21 cellular contexts compared by ENCODE assay signal in genomic region chr2:101887328-101887727, GRCh38.
DNase-seq lines count a peak whose midpoint lies in the region; ATAC-seq, FAIRE-seq and TF ChIP-seq lines count a peak whose summit lies in the region.
"Had no signal": no experiment of that assay in that cellular context is flagged by ENCODE, and none has a peak within 500 bp of the region (broad histone marks: within the 10 kb centered on the region; RNA-seq: fewer than 3 reads in every experiment).

No MANE protein-coding gene starts in this region.

- no peak overlapping the region for H2BK120ac ChIP-seq in mesenchymal stem cell (ENCODE audit: low read depth, low read length)

- TF ChIP-seq CTCF in D721Med (IDR thresholded peaks at IDR 0.05; ENCODE audit: insufficient read depth, missing control alignments): no peak

- no peak overlapping the region for H3K4ac ChIP-seq in mesenchymal stem cell (ENCODE audit: low read depth in 1 of 2, low read length in 2 of 2)

- peaks cover 9 to 18% of the 10 kb centered on the region in 2 donors for H3K4me1 Mint-ChIP-seq in stimulated activated naive B cell treated with anti-CD40 and anti-IgM and Interleukin-4, amounts not matched to agents 10 μg/mL and 1 μg/mL and 100 μg/mL, for 72 hours

- no peak overlapping the region for H2BK12ac ChIP-seq in mesenchymal stem cell (ENCODE audit: low read length in 2 of 2)

- H2BK15ac ChIP-seq in mesenchymal stem cell (ENCODE audit: low read depth, poor library complexity, severe bottlenecking): no peak overlapping the region

- H3K4me2 ChIP-seq in GM23248 (ENCODE audit: unreplicated experiment) (no peak overlapping the region), mesenchymal stem cell (ENCODE audit: low read length, poor library complexity, severe bottlenecking) (no peak overlapping the region)
- H3K4me2 ChIP-seq: A549 had no signal

- H2BK5ac ChIP-seq in mesenchymal stem cell (ENCODE audit: low read depth, low read length, poor library complexity, severe bottlenecking): no peak overlapping the region

- H3K4me3 ChIP-seq in GM23248 (no peak overlapping the region), mesenchymal stem cell (ENCODE audit: insufficient read depth in 1 of 2, low read depth in 1 of 2, low read length in 2 of 2) (peak overlapping the region in 1 of 2 experiments; percentile 22)
- H3K4me3 ChIP-seq: A549, HAP-1 had no signal

- H3K79me1 ChIP-seq in mesenchymal stem cell (replicated peaks; ENCODE audit: low read length, poor library complexity, severe bottlenecking): peaks cover 30% of the 10 kb centered on the region

- H3K36me3 ChIP-seq in GM23248 (ENCODE audit: low read depth) (peaks cover 84% of the 10 kb centered on the region), mesenchymal stem cell (ENCODE audit: control insufficient read depth in 1 of 2, insufficient read depth in 2 of 2, low read depth in 1 of 2, low read length in 2 of 2) (peaks cover 34 to 93% of the 10 kb centered on the region in 2 experiments)

- no peak overlapping the region for H3K4me3 Mint-ChIP-seq in stimulated activated naive B cell treated with anti-CD40 and anti-IgM and Interleukin-4, amounts not matched to agents 10 μg/mL and 1 μg/mL and 100 μg/mL, for 72 hours
- H3K4me3 Mint-ChIP-seq: B cell; CD4-positive, CD25-positive, alpha-beta regulatory T cell; IgD-negative memory B cell had no signal

- peaks cover 54 to 69% of the 10 kb centered on the region in 2 donors for H3K36me3 Mint-ChIP-seq in stimulated activated naive B cell treated with anti-CD40 and anti-IgM and Interleukin-4, amounts not matched to agents 10 μg/mL and 1 μg/mL and 100 μg/mL, for 72 hours

- H3K9me2 ChIP-seq in GM23248 (ENCODE audit: insufficient read depth): no peaks in the 10 kb centered on the region

- 97 to 100% methylated on average over 2 of the region's 2 CpGs for WGBS in GM23248 (ENCODE audit: low coverage in 1 of 2, low lambda C conversion rate in 2 of 2, missing lambda C conversion rate in 2 of 2), 2 experiments
- 100% methylated on average over 2 of the region's 2 CpGs for WGBS in mesenchymal stem cell

- H4K20me1 ChIP-seq in GM23248 (ENCODE audit: insufficient read depth): no peaks in the 10 kb centered on the region

- no peak overlapping the region for H3K27ac ChIP-seq in GM23248
- H3K27ac ChIP-seq in mesenchymal stem cell (ENCODE audit: low read length, poor library complexity, severe bottlenecking): no peak overlapping the region
- H3K27ac ChIP-seq: A549 had no signal

- H2AFZ ChIP-seq in GM23248 (no peak overlapping the region), mesenchymal stem cell (ENCODE audit: low read depth, low read length) (no peak overlapping the region)

- H3K27ac Mint-ChIP-seq in stimulated activated naive B cell treated with anti-CD40 and anti-IgM and Interleukin-4, amounts not matched to agents 10 μg/mL and 1 μg/mL and 100 μg/mL, for 72 hours: peak overlapping the region; percentile 10
- H3K27ac Mint-ChIP-seq: B cell, IgD-negative memory B cell had no signal

- no peak overlapping the region for H3K14ac ChIP-seq in mesenchymal stem cell (ENCODE audit: low read length in 2 of 2)

- H3K9me3 Mint-ChIP-seq in stimulated activated naive B cell treated with anti-CD40 and anti-IgM and Interleukin-4, amounts not matched to agents 10 μg/mL and 1 μg/mL and 100 μg/mL, for 72 hours: no peaks in the 10 kb centered on the region
- H3K9me3 Mint-ChIP-seq: CD4-positive, CD25-positive, alpha-beta regulatory T cell; IgD-negative memory B cell had no signal

- no peak for FAIRE-seq in D721Med (lab: Jason Lieb, UNC)
- FAIRE-seq: A549, GM12891 had no signal

- no peak overlapping the region for H2AK5ac ChIP-seq in mesenchymal stem cell (ENCODE audit: low read length, severe bottlenecking)

- DNase-seq in GM23248 (peak; percentile 37), amniotic epithelial cell (ENCODE audit: low read depth) (peak; percentile 24), mesenchymal stem cell (no peak), D721Med (ENCODE audit: insufficient read length, low spot score) (no peak), HT-29 (ENCODE audit: low spot score) (no peak), HUDEP-2 (lab: John Stamatoyannopoulos, UW; ENCODE audit: unreplicated experiment in 76 of 76) (no peak)
- no peak for DNase-seq in stimulated activated naive B cell treated with anti-CD40 and anti-IgM and Interleukin-4, amounts not matched to agents 10 μg/mL and 1 μg/mL and 100 μg/mL, for 72 hours
- DNase-seq: Caco-2; CD4-positive, CD25-positive, alpha-beta regulatory T cell; DND-41; NCI-H1694; NCI-H2081; NCI-H2171; NCI-H524 treated with DMSO at 0.1 percent for 48 hours; NCI-H82 had no signal

- ATAC-seq in stimulated activated naive B cell treated with anti-CD40 and anti-IgM and Interleukin-4, amounts not matched to agents 10 μg/mL and 1 μg/mL and 100 μg/mL, for 72 hours (replicated peaks): no peak
- ATAC-seq: A549, Panc1 had no signal

- H4K91ac ChIP-seq in mesenchymal stem cell (ENCODE audit: low read length): no peak overlapping the region

- no peak overlapping the region for H3K18ac ChIP-seq in mesenchymal stem cell (ENCODE audit: low read depth in 1 of 2, low read length in 2 of 2)

- no peaks in the 10 kb centered on the region for H3K27me3 ChIP-seq in GM23248 (replicated peaks; ENCODE audit: insufficient read depth)
- no peaks in the 10 kb centered on the region for H3K27me3 ChIP-seq in mesenchymal stem cell (ENCODE audit: control insufficient read depth in 1 of 2, insufficient read depth in 1 of 2, low read length in 2 of 2)

- H3K27me3 Mint-ChIP-seq in stimulated activated naive B cell treated with anti-CD40 and anti-IgM and Interleukin-4, amounts not matched to agents 10 μg/mL and 1 μg/mL and 100 μg/mL, for 72 hours: no peaks in the 10 kb centered on the region
- H3K27me3 Mint-ChIP-seq: B cell; CD4-positive, CD25-positive, alpha-beta regulatory T cell; IgD-negative memory B cell had no signal

- peaks cover 69% of the 10 kb centered on the region for H3K79me2 ChIP-seq in GM23248 (ENCODE audit: insufficient read depth)

- in situ Hi-C loops in GM23248 (cut with MboI): loop anchor here (10.0 kb wide), 1 partner anchor 357 kb away; no protein-coding TSS in a partner anchor

- H4K8ac ChIP-seq in mesenchymal stem cell (ENCODE audit: low read length): no peak overlapping the region

- H3K9me3 ChIP-seq in GM23248 (ENCODE audit: low read depth): no peaks in the 10 kb centered on the region
- no peaks in the 10 kb centered on the region for H3K9me3 ChIP-seq in mesenchymal stem cell (ENCODE audit: control insufficient read depth, low read length)
- H3K9me3 ChIP-seq: A549, Caco-2, HAP-1 had no signal

- H3K9ac ChIP-seq in GM23248 (no peak overlapping the region), mesenchymal stem cell (ENCODE audit: low read length) (peak overlapping the region; percentile 44)

- H3K4me1 ChIP-seq in GM23248 (ENCODE audit: insufficient read depth) (peaks cover 7% of the 10 kb centered on the region; the same call in 1 of the 2 replicates), mesenchymal stem cell (ENCODE audit: control insufficient read depth, insufficient read depth, low read depth, low read length) (no peaks in the 10 kb centered on the region)
- H3K4me1 ChIP-seq: A549, Caco-2, HAP-1 had no signal

- no peak overlapping the region for H3K23ac ChIP-seq in mesenchymal stem cell (ENCODE audit: low read length in 2 of 2)

- H3F3A ChIP-seq in GM23248 (ENCODE audit: insufficient read depth): peaks cover 41% of the 10 kb centered on the region

Comparison
In these comparisons a context has a peak if more than half of its experiments do, and no peak if none do; other contexts are left out.
1. DNase-seq: peak in GM23248 (single experiment) and amniotic epithelial cell (single experiment); none in mesenchymal stem cell (single experiment), stimulated activated naive B cell treated with anti-CD40 and anti-IgM and Interleukin-4, amounts not matched to agents 10 μg/mL and 1 μg/mL and 100 μg/mL, for 72 hours (single experiment), D721Med (single experiment), HT-29 (single experiment) and HUDEP-2 (0 of 76).